Comparison of ENCODE assay signal across 23 cellular contexts in the genomic region with DNA sequence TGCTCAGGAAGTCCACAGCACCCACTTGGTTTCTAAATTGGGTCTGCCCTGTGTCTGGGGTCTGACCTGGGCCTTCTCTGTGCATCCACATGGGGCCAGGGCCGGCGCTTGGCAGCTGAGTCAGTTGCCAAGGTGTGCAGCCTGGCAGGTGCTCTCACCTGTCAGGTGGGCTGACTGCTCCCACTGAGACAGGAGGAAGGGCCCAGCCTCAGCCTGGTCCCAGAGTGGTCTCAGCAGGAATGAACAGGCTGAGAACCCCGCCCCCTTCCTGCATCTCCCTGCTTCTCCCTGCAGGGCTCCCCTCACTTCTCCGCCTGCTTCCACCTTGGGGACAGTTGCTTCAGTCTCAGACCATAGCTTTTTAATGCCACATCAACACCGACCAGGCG.
DNase-seq lines count a peak whose midpoint lies in the region; ATAC-seq, FAIRE-seq and TF ChIP-seq lines count a peak whose summit lies in the region.
"Had no signal": no experiment of that assay in that cellular context is flagged by ENCODE, and none has a peak within 500 bp of the region (broad histone marks: within the 10 kb centered on the region; RNA-seq: fewer than 3 reads in every experiment).

No MANE protein-coding gene starts in this region.

- in situ Hi-C loops in HepG2 (cut with HindIII; ENCODE audit: extremely low pct_ligation_motif_present, low pct_unique_long_range_greater_than_20kb): no loop called here

- no peak overlapping the region for H3K27ac Mint-ChIP-seq in activated naive CD4-positive, alpha-beta T cell treated with anti-CD3 and anti-CD28 coated beads, Interleukin-2, amount 10 ng/mL, durations not matched to agents 7 days and 5 days
- no peak overlapping the region for H3K27ac Mint-ChIP-seq in type B pancreatic cell
- H3K27ac Mint-ChIP-seq: activated CD4-positive, alpha-beta T cell treated with anti-CD3 and anti-CD28 coated beads, Interleukin-2, amount 10 ng/mL, durations not matched to agents 7 days and 5 days; effector memory CD8-positive, alpha-beta T cell; mesothelial cell of epicardium; T-helper 17 cell had no signal

- H3K4me3 ChIP-seq in Peyer's patch: no peak overlapping the region
- no peak overlapping the region for H3K4me3 ChIP-seq in HepG2 (replicated peaks in 1 of 3; ENCODE audit: insufficient read depth in 1 of 3, low read depth in 2 of 3, low read length in 3 of 3)
- H3K4me3 ChIP-seq: colonic mucosa, esophagus squamous epithelium, vagina had no signal

- H3K36me3 ChIP-seq in Peyer's patch (no peaks in the 10 kb centered on the region), HepG2 (replicated peaks in 1 of 2; ENCODE audit: control insufficient read depth in 1 of 2, insufficient read depth in 2 of 2, low read length in 2 of 2) (no peaks in the 10 kb centered on the region)
- H3K36me3 ChIP-seq: brain microvascular endothelial cell, colonic mucosa, esophagus squamous epithelium, vagina had no signal

- WGBS in HepG2 (ENCODE audit: low lambda C conversion rate): 85% methylated on average over 4 of the region's 6 CpGs

- H3K79me2 ChIP-seq in HepG2 (ENCODE audit: insufficient read depth, low read length): no peaks in the 10 kb centered on the region

- peak; percentile 4 for DNase-seq in activated naive CD4-positive, alpha-beta T cell treated with anti-CD3 and anti-CD28 coated beads, Interleukin-2, amount 10 ng/mL, durations not matched to agents 7 days and 5 days
- no peak for DNase-seq in activated naive CD4-positive, alpha-beta T cell (lab: John Stamatoyannopoulos, UW)
- DNase-seq in Peyer's patch: peak in 2 of 3 donors; percentile 36
- no peak for DNase-seq in HepG2 (ENCODE audit: low spot score)
- DNase-seq in type B pancreatic cell (ENCODE audit: extremely low spot score, unreplicated experiment): peak; percentile 56
- DNase-seq in hypothalamus (lab: John Stamatoyannopoulos, UW): no peak
- no peak for DNase-seq in stimulated activated CD8-positive, alpha-beta memory T cell treated with anti-CD3 and anti-CD28 coated beads, Interleukin-4, amount 100 ng/mL, for 48 hours
- DNase-seq in DMS153 (lab: John Stamatoyannopoulos, UW): no peak
- DNase-seq: activated CD4-positive, alpha-beta T cell treated with anti-CD3 and anti-CD28 coated beads, Interleukin-2, amount 10 ng/mL, durations not matched to agents 7 days and 5 days; brain microvascular endothelial cell; effector memory CD8-positive, alpha-beta T cell; esophagus squamous epithelium; Kasumi-1; NCI-H1694; NCI-H2227 treated with DMSO at 0.1 percent for 48 hours; substantia nigra; T-helper 17 cell had no signal

- H3K4me1 ChIP-seq in Peyer's patch (no peaks in the 10 kb centered on the region), HepG2 (ENCODE audit: insufficient read depth, low read length) (peaks cover 38% of the 10 kb centered on the region)
- H3K4me1 ChIP-seq: colonic mucosa, esophagus squamous epithelium, vagina had no signal

- no peak; the same call in 2 of the 3 replicates for ATAC-seq in HepG2
- ATAC-seq: effector memory CD8-positive, alpha-beta T cell; naive thymus-derived CD8-positive, alpha-beta T cell; Panc1; T-helper 17 cell had no signal

- peaks cover 3% of the 10 kb centered on the region for H3K36me3 Mint-ChIP-seq in activated naive CD4-positive, alpha-beta T cell treated with anti-CD3 and anti-CD28 coated beads, Interleukin-2, amount 10 ng/mL, durations not matched to agents 7 days and 5 days
- H3K36me3 Mint-ChIP-seq in type B pancreatic cell: no peaks in the 10 kb centered on the region
- H3K36me3 Mint-ChIP-seq: mesothelial cell of epicardium had no signal

- H3K27me3 Mint-ChIP-seq in activated naive CD4-positive, alpha-beta T cell treated with anti-CD3 and anti-CD28 coated beads, Interleukin-2, amount 10 ng/mL, durations not matched to agents 7 days and 5 days: peaks cover 3% of the 10 kb centered on the region
- no peaks in the 10 kb centered on the region for H3K27me3 Mint-ChIP-seq in type B pancreatic cell
- H3K27me3 Mint-ChIP-seq: activated CD4-positive, alpha-beta T cell treated with anti-CD3 and anti-CD28 coated beads, Interleukin-2, amount 10 ng/mL, durations not matched to agents 7 days and 5 days; T-helper 17 cell had no signal

- no peak for FAIRE-seq in HepG2 (lab: Jason Lieb, UNC)

- H3K9me3 ChIP-seq in Peyer's patch: no peaks in the 10 kb centered on the region
- H3K9me3 ChIP-seq in HepG2 (ENCODE audit: low read length): peaks cover 19% of the 10 kb centered on the region
- H3K9me3 ChIP-seq: colonic mucosa, vagina had no signal

- H3K4me1 Mint-ChIP-seq in activated naive CD4-positive, alpha-beta T cell treated with anti-CD3 and anti-CD28 coated beads, Interleukin-2, amount 10 ng/mL, durations not matched to agents 7 days and 5 days: peaks cover 26% of the 10 kb centered on the region
- peaks cover 16% of the 10 kb centered on the region for H3K4me1 Mint-ChIP-seq in type B pancreatic cell (ENCODE audit: unreplicated experiment)
- H3K4me1 Mint-ChIP-seq: mesothelial cell of epicardium had no signal

- TF ChIP-seq POLR2A in Peyer's patch (IDR thresholded peaks at IDR 0.05): no peak
- no peak for TF ChIP-seq POLR2A in HepG2 (IDR thresholded peaks at IDR 0.05; ENCODE audit: insufficient read depth in 1 of 2, low read depth in 2 of 2, low read length in 2 of 2)

- no peak overlapping the region for H3K9ac ChIP-seq in HepG2 (ENCODE audit: insufficient read depth, low read depth, low read length)

- peaks cover 14% of the 10 kb centered on the region for H3K9me3 Mint-ChIP-seq in activated naive CD4-positive, alpha-beta T cell treated with anti-CD3 and anti-CD28 coated beads, Interleukin-2, amount 10 ng/mL, durations not matched to agents 7 days and 5 days
- peaks cover 5% of the 10 kb centered on the region for H3K9me3 Mint-ChIP-seq in type B pancreatic cell

- intact Hi-C loops in HepG2 (cut with micrococcal nuclease; ENCODE audit: unreplicated experiment): no loop called here

- H3K4me2 ChIP-seq in HepG2 (ENCODE audit: low read depth, low read length): no peak overlapping the region

- H3K27me3 ChIP-seq in Peyer's patch: no peaks in the 10 kb centered on the region
- peaks cover 0 to 2% of the 10 kb centered on the region in 2 experiments; a peak in 1 of 5 replicates for H3K27me3 ChIP-seq in HepG2 (ENCODE audit: control insufficient read depth in 1 of 2, insufficient read depth in 2 of 2, low read length in 2 of 2)
- H3K27me3 ChIP-seq: brain microvascular endothelial cell, colonic mucosa, esophagus squamous epithelium, vagina had no signal

- H3K4me3 Mint-ChIP-seq in activated naive CD4-positive, alpha-beta T cell treated with anti-CD3 and anti-CD28 coated beads, Interleukin-2, amount 10 ng/mL, durations not matched to agents 7 days and 5 days: no peak overlapping the region
- H3K4me3 Mint-ChIP-seq in type B pancreatic cell: no peak overlapping the region
- H3K4me3 Mint-ChIP-seq: activated CD4-positive, alpha-beta T cell treated with anti-CD3 and anti-CD28 coated beads, Interleukin-2, amount 10 ng/mL, durations not matched to agents 7 days and 5 days; effector memory CD8-positive, alpha-beta T cell; mesothelial cell of epicardium; naive thymus-derived CD8-positive, alpha-beta T cell; T-helper 17 cell had no signal

- no TSS peak for BruUV-seq in HepG2 (replicated peaks; lab: Mats Ljungman, UMichigan)

- CTCF ChIA-PET in activated naive CD4-positive, alpha-beta T cell treated with anti-CD3 and anti-CD28 coated beads, Interleukin-2, amount 10 ng/mL, durations not matched to agents 7 days and 5 days (lab: Charles Lee): no interaction called here
- CTCF ChIA-PET in HepG2 (lab: Yijun Ruan, JAX; ENCODE audit: low intra/inter-chr PET ratio, low total read pairs): no interaction called here

- H3K27ac ChIP-seq in Peyer's patch: no peak overlapping the region
- H3K27ac ChIP-seq in HepG2 (ENCODE audit: extremely low read length, insufficient read depth, low read length): peak overlapping the region; percentile 56
- H3K27ac ChIP-seq: brain microvascular endothelial cell, C4-2B, colonic mucosa, esophagus squamous epithelium, vagina had no signal

- no peak for TF ChIP-seq RAD21 in HepG2 (CRISPR knock-in tag; IDR thresholded peaks at IDR 0.05)

- POLR2A ChIA-PET in HepG2 (lab: Yijun Ruan, JAX): no interaction called here

- H4K20me1 ChIP-seq in HepG2 (ENCODE audit: insufficient read depth, low read length): no peaks in the 10 kb centered on the region

- H2AFZ ChIP-seq in HepG2 (ENCODE audit: low read length): no peak overlapping the region

- no peak for TF ChIP-seq CTCF in Peyer's patch (IDR thresholded peaks at IDR 0.05)
- TF ChIP-seq CTCF in HepG2 (CRISPR knock-in tag; IDR thresholded peaks at IDR 0.05): no peak
- no peak for TF ChIP-seq CTCF in type B pancreatic cell (conservative IDR thresholded peaks at IDR 0.05)

- TF ChIP-seq EP300 in HepG2 (IDR thresholded peaks at IDR 0.05; ENCODE audit: low read depth in 2 of 2, low read length in 2 of 2) (no peak), HepG2 (CRISPR knock-in tag; IDR thresholded peaks at IDR 0.05; ENCODE audit: borderline replicate concordance) (no peak)

TF ChIP-seq in HepG2, 621 proteins besides CTCF, POLR2A, EP300 and RAD21:
- TF ChIP-seq ZNF264 (CRISPR knock-in tag; IDR thresholded peaks at IDR 0.05) (no peak), ZNF891 (CRISPR knock-in tag; IDR thresholded peaks at IDR 0.05) (0 out of 2 replicates have a peak, but pooled peaks have one; percentile 5), MIER3 (CRISPR knock-in tag; IDR thresholded peaks at IDR 0.05; ENCODE audit: borderline replicate concordance) (no peak)

Comparison
In these comparisons a context has a peak if more than half of its experiments do, and no peak if none do; other contexts are left out.
1. DNase-seq: peak in activated naive CD4-positive, alpha-beta T cell treated with anti-CD3 and anti-CD28 coated beads, Interleukin-2, amount 10 ng/mL, durations not matched to agents 7 days and 5 days (single experiment), Peyer's patch (2 of 3) and type B pancreatic cell (single experiment); none in activated naive CD4-positive, alpha-beta T cell (0 of 4), HepG2 (single experiment), hypothalamus (0 of 51), stimulated activated CD8-positive, alpha-beta memory T cell treated with anti-CD3 and anti-CD28 coated beads, Interleukin-4, amount 100 ng/mL, for 48 hours (single experiment) and DMS153 (single experiment).